24 cellular contexts compared by ENCODE assay signal in genomic region chr10:103355906-103356599, GRCh38. TPM values are rescaled to one million over a fixed set of nuclear protein-coding genes. Genes with fewer than 3 reads are reported as not detected.
A peak's percentile ranks its signal among the peaks of the same experiment; 100 is the strongest.
DNase-seq lines count a peak whose midpoint lies in the region; ATAC-seq, FAIRE-seq and TF ChIP-seq lines count a peak whose summit lies in the region.
"Had no signal": no experiment of that assay in that cellular context is flagged by ENCODE, and none has a peak within 500 bp of the region (broad histone marks: within the 10 kb centered on the region; RNA-seq: fewer than 3 reads in every experiment).

No MANE protein-coding gene starts in this region.

- no peaks in the 10 kb centered on the region for H4K20me1 ChIP-seq in mammary epithelial cell (ENCODE audit: insufficient read depth, low read length)
- no peaks in the 10 kb centered on the region for H4K20me1 ChIP-seq in K562 (replicated peaks; ENCODE audit: control insufficient read depth, insufficient read depth, low read length)
- H4K20me1 ChIP-seq: BLaER1 had no signal

- no peaks in the 10 kb centered on the region for H3K79me2 ChIP-seq in mammary epithelial cell (ENCODE audit: insufficient read depth, low read length)
- H3K79me2 ChIP-seq in K562 (ENCODE audit: control insufficient read depth, insufficient read depth, low read length) = peaks cover 3% of the 10 kb centered on the region; the same call in 2 of the 3 replicates

- H3K4me2 ChIP-seq in mammary epithelial cell (ENCODE audit: insufficient read depth, low read depth, low read length) (no peak overlapping the region), K562 (ENCODE audit: insufficient read depth, low read length) (no peak overlapping the region)
- H3K4me2 ChIP-seq: BLaER1, GM23338 had no signal

- POLR2A ChIA-PET in K562 (lab: Yijun Ruan, JAX) = interaction anchor here (0.7 kb wide), 1 partner anchor 305 kb away, joined by 4 read pairs; no protein-coding TSS in a partner anchor

- no peak for ATAC-seq in K562
- ATAC-seq in stimulated activated effector memory CD8-positive, alpha-beta T cell treated with anti-CD3 and anti-CD28 coated beads, Interleukin-12 subunit alpha, Interleukin-12 subunit beta, amount 100 ng/mL, for 72 hours = no peak
- no peak for ATAC-seq in GM21529 (IDR thresholded peaks at IDR 0.05; ENCODE audit: unreplicated experiment)
- ATAC-seq: CD8-positive, alpha-beta T cell; GM23338; HCT116 had no signal

- peaks cover 4% of the 10 kb centered on the region for H3K4me1 Mint-ChIP-seq in osteocyte (ENCODE audit: unreplicated experiment)
- H3K4me1 Mint-ChIP-seq in stimulated activated effector memory CD8-positive, alpha-beta T cell treated with anti-CD3 and anti-CD28 coated beads, Interleukin-12 subunit alpha, Interleukin-12 subunit beta, amount 100 ng/mL, for 72 hours = no peaks in the 10 kb centered on the region

- H3K36me3 ChIP-seq in mammary epithelial cell (ENCODE audit: insufficient read depth, low read length) (no peaks in the 10 kb centered on the region), breast epithelium (no peaks in the 10 kb centered on the region), K562 (ENCODE audit: control insufficient read depth, insufficient read depth, low read length) (no peaks in the 10 kb centered on the region)
- H3K36me3 ChIP-seq: BLaER1 had no signal

- no peak overlapping the region for H3K4me3 ChIP-seq in mammary epithelial cell (replicated peaks in 1 of 3; ENCODE audit: insufficient read depth in 1 of 3, low read depth in 2 of 3, low read length in 3 of 3)
- no peak overlapping the region for H3K4me3 ChIP-seq in breast epithelium
- H3K4me3 ChIP-seq in K562 = no peak overlapping the region
- H3K4me3 ChIP-seq: BLaER1, GM23338 had no signal

- TF ChIP-seq POLR2A in breast epithelium (IDR thresholded peaks at IDR 0.05) (no peak), K562 (conservative IDR thresholded peaks at IDR 0.05) (no peak)

- H3K9me3 Mint-ChIP-seq in osteocyte (ENCODE audit: unreplicated experiment) = no peaks in the 10 kb centered on the region
- H3K9me3 Mint-ChIP-seq in stimulated activated effector memory CD8-positive, alpha-beta T cell treated with anti-CD3 and anti-CD28 coated beads, Interleukin-12 subunit alpha, Interleukin-12 subunit beta, amount 100 ng/mL, for 72 hours = no peaks in the 10 kb centered on the region
- H3K9me3 Mint-ChIP-seq: CD4-positive, CD25-positive, alpha-beta regulatory T cell; CD8-positive, alpha-beta T cell; GM23338; H9; HFFc6 had no signal

- no peak for TF ChIP-seq RAD21 in K562 (CRISPR knock-in tag; conservative IDR thresholded peaks at IDR 0.05 in 1 of 2, IDR thresholded peaks at IDR 0.05 in 1 of 2)

- 49% methylated on average over 5 of the region's 5 CpGs for WGBS in mammary epithelial cell (ENCODE audit: low coverage, missing lambda C conversion rate)
- WGBS in K562 (ENCODE audit: insufficient coverage, low coverage, missing lambda C conversion rate) = 43% methylated on average over 4 of the region's 5 CpGs

- H2AFZ ChIP-seq in mammary epithelial cell (ENCODE audit: low read depth, low read length) = no peak overlapping the region
- no peak overlapping the region for H2AFZ ChIP-seq in K562 (ENCODE audit: low read depth, low read length)
- H2AFZ ChIP-seq: GM23338 had no signal

- no peak for TF ChIP-seq EP300 in K562 (IDR thresholded peaks at IDR 0.05; ENCODE audit: low read length)

- no peaks in the 10 kb centered on the region for H3K27me3 ChIP-seq in mammary epithelial cell (ENCODE audit: insufficient read depth, low read length)
- no peaks in the 10 kb centered on the region for H3K27me3 ChIP-seq in breast epithelium
- no peaks in the 10 kb centered on the region for H3K27me3 ChIP-seq in K562 (ENCODE audit: control insufficient read depth in 2 of 2, insufficient read depth in 2 of 2, low read length in 2 of 2)
- H3K27me3 ChIP-seq: BLaER1 had no signal

- H3K27ac Mint-ChIP-seq in osteocyte (ENCODE audit: unreplicated experiment) = no peak overlapping the region
- peak overlapping the region; percentile 37 for H3K27ac Mint-ChIP-seq in stimulated activated effector memory CD8-positive, alpha-beta T cell treated with anti-CD3 and anti-CD28 coated beads, Interleukin-12 subunit alpha, Interleukin-12 subunit beta, amount 100 ng/mL, for 72 hours
- H3K27ac Mint-ChIP-seq: B cell; CD4-positive, CD25-positive, alpha-beta regulatory T cell; CD8-positive, alpha-beta T cell; GM23338; H9; HFFc6 had no signal

- DNase-seq in mammary epithelial cell (no peak), breast epithelium (ENCODE audit: low spot score in 2 of 2) (no peak), K562 (ENCODE audit: extremely low read depth in 1 of 4, low spot score in 3 of 4) (no peak), osteocyte (ENCODE audit: extremely low spot score, unreplicated experiment) (peak; percentile 44), dedifferentiated amniotic fluid mesenchymal stem cell (ENCODE audit: extremely low spot score) (no peak), OCI-M2 (lab: John Stamatoyannopoulos, UW; ENCODE audit: unreplicated experiment) (no peak)
- no peak for DNase-seq in stimulated activated effector memory CD8-positive, alpha-beta T cell treated with anti-CD3 and anti-CD28 coated beads, Interleukin-12 subunit alpha, Interleukin-12 subunit beta, amount 100 ng/mL, for 72 hours (ENCODE audit: low spot score in 2 of 2)
- DNase-seq: Caco-2; CD4-positive, CD25-positive, alpha-beta regulatory T cell; CD8-positive, alpha-beta T cell; DMS153; DND-41; H9; HFFc6 had no signal

- H3K36me3 Mint-ChIP-seq in osteocyte (ENCODE audit: unreplicated experiment) = no peaks in the 10 kb centered on the region
- peaks cover 5% of the 10 kb centered on the region for H3K36me3 Mint-ChIP-seq in stimulated activated effector memory CD8-positive, alpha-beta T cell treated with anti-CD3 and anti-CD28 coated beads, Interleukin-12 subunit alpha, Interleukin-12 subunit beta, amount 100 ng/mL, for 72 hours
- H3K36me3 Mint-ChIP-seq: CD4-positive, CD25-positive, alpha-beta regulatory T cell had no signal

- H3K9ac ChIP-seq in mammary epithelial cell (ENCODE audit: insufficient read depth, low read length) (no peak overlapping the region), K562 (ENCODE audit: insufficient read depth in 1 of 2, low read depth in 2 of 2, low read length in 2 of 2) (no peak overlapping the region)
- H3K9ac ChIP-seq: BLaER1 had no signal

- intact Hi-C loops in mammary epithelial cell (cut with micrococcal nuclease) (loop anchor here (1.0 kb wide), 1 partner anchor 40 kb away; the partner anchor contains the start of genes ATP5MK and PDCD11), breast epithelium (cut with DNase I; ENCODE audit: low total_unique reads) (loop anchor here (5.0 kb wide), 1 partner anchor 1094 kb away; no protein-coding TSS in a partner anchor), K562 (cut with micrococcal nuclease) (no loop called here)

- no peaks in the 10 kb centered on the region for H3K9me1 ChIP-seq in K562 (ENCODE audit: control insufficient read depth, insufficient read depth, low read length)

- in situ Hi-C loops in mammary epithelial cell (cut with MboI; ENCODE audit: low sequenced_read_pairs in 2 of 2) (no loop called here), K562 (cut with MboI) (no loop called here)

- CTCF ChIA-PET in mammary epithelial cell (lab: Charles Lee; ENCODE audit: low non-redundant PET) = interaction anchor here (0.7 kb wide), 1 partner anchor 719 kb away, joined by 3 read pairs; no protein-coding TSS in a partner anchor
- CTCF ChIA-PET in K562 (lab: Yijun Ruan, JAX; ENCODE audit: low intra/inter-chr PET ratio) = no interaction called here

- H3K4me1 ChIP-seq in mammary epithelial cell (ENCODE audit: insufficient read depth, low read length) = peaks cover 2% of the 10 kb centered on the region
- no peaks in the 10 kb centered on the region for H3K4me1 ChIP-seq in breast epithelium
- peaks cover 0 to 6% of the 10 kb centered on the region in 2 experiments; a peak in 2 of 5 replicates for H3K4me1 ChIP-seq in K562 (replicated peaks in 1 of 2; ENCODE audit: control insufficient read depth in 2 of 2, insufficient read depth in 2 of 2, low read length in 2 of 2)
- H3K4me1 ChIP-seq: Caco-2 had no signal

- no peak overlapping the region for H3K4me3 Mint-ChIP-seq in osteocyte (ENCODE audit: unreplicated experiment)
- no peak overlapping the region for H3K4me3 Mint-ChIP-seq in stimulated activated effector memory CD8-positive, alpha-beta T cell treated with anti-CD3 and anti-CD28 coated beads, Interleukin-12 subunit alpha, Interleukin-12 subunit beta, amount 100 ng/mL, for 72 hours
- H3K4me3 Mint-ChIP-seq: B cell; CD4-positive, CD25-positive, alpha-beta regulatory T cell; CD8-positive, alpha-beta T cell; GM23338; HFFc6 had no signal

- no peak for FAIRE-seq in K562 (lab: Jason Lieb, UNC)
- FAIRE-seq: A204.1, G401.6, GM12892 had no signal

- BruUV-seq in mammary epithelial cell (replicated peaks; lab: Mats Ljungman, UMichigan) (no TSS peak), K562 (replicated peaks; lab: Mats Ljungman, UMichigan) (no TSS peak)

- dilution Hi-C loops in mammary epithelial cell (cut with HindIII; ENCODE audit: low sequenced_read_pairs) = no loop called here

- no peaks in the 10 kb centered on the region for H3K27me3 Mint-ChIP-seq in osteocyte (ENCODE audit: unreplicated experiment)
- H3K27me3 Mint-ChIP-seq: B cell had no signal

- TF ChIP-seq CTCF in mammary epithelial cell (conservative IDR thresholded peaks at IDR 0.05 in 1 of 2, IDR thresholded peaks at IDR 0.05 in 1 of 2; ENCODE audit: extremely low read depth in 1 of 2, insufficient read depth in 1 of 2, low read depth in 1 of 2, low read length in 2 of 2) (no peak), breast epithelium (IDR thresholded peaks at IDR 0.05) (no peak), K562 (IDR thresholded peaks at IDR 0.05 in 2 of 3, conservative IDR thresholded peaks at IDR 0.05 in 1 of 3; ENCODE audit: insufficient read depth in 2 of 3, low read depth in 1 of 3, low read length in 3 of 3) (no peak), osteocyte (IDR thresholded peaks at IDR 0.05) (no peak)

- no peaks in the 10 kb centered on the region for H3K9me3 ChIP-seq in mammary epithelial cell (replicated peaks; ENCODE audit: insufficient read depth, low read length)
- no peaks in the 10 kb centered on the region for H3K9me3 ChIP-seq in breast epithelium
- H3K9me3 ChIP-seq in K562 (replicated peaks; ENCODE audit: control insufficient read depth, insufficient read depth, low read depth, low read length) = no peaks in the 10 kb centered on the region
- H3K9me3 ChIP-seq: BLaER1, Caco-2 had no signal

- H3K27ac ChIP-seq in mammary epithelial cell (ENCODE audit: insufficient read depth, low read depth, low read length) (peak overlapping the region; percentile 15), breast epithelium (no peak overlapping the region), K562 (ENCODE audit: extremely low read depth, low read depth, low read length) (no peak overlapping the region)
- H3K27ac ChIP-seq: 22Rv1, BLaER1, C4-2B had no signal

RNA-seq across cellular contexts. Expression of gene PCGF6, which starts 5.1 kb away (rescaled TPM):
- total RNA-seq in mammary epithelial cell = 10 to 100 TPM in 1 of 2 donors, 1 to 10 TPM in 1; 8.9 to 11.3 TPM
- 6.0 TPM for polyA plus RNA-seq in mammary epithelial cell
- not detected for polyA minus RNA-seq in mammary epithelial cell
- total RNA-seq in breast epithelium = 10 to 100 TPM; 13.9 to 15.1 (median 14.5) TPM
- total RNA-seq in K562 (2011; cell fraction: chromatin; rRNA removed; ENCODE audit: low replicate concordance) = 22.5 and 32.0 TPM in 2 replicates
- 18.9 and 22.3 TPM in 2 replicates for total RNA-seq in K562 (2011; cell fraction: nucleolus; rRNA removed)
- total RNA-seq in K562 (2011; cell fraction: nucleoplasm; rRNA removed) = 21.0 and 22.2 TPM in 2 replicates
- 21.4 and 21.5 TPM in 2 replicates for total RNA-seq in K562 (2014; rRNA removed)
- total RNA-seq in K562 (2014; rRNA removed; fragmentation: Illumina TruSeq; extraction: Trizol) = 24.6 and 29.7 TPM in 2 replicates
- 17.9 and 18.5 TPM in 2 replicates for total RNA-seq in K562 (2015; rRNA removed; fragmentation: Illumina TruSeq; extraction: Trizol)
- total RNA-seq in K562 (2021) = 18.1 and 23.5 TPM in 2 replicates
- 14.6 and 23.2 TPM in 2 replicates for polyA plus RNA-seq in K562 (2011; rRNA removed)
- polyA plus RNA-seq in K562 (2011; cell fraction: cytosol; rRNA removed) = 4.7 and 6.4 TPM in 2 replicates
- polyA plus RNA-seq in K562 (2011; cell fraction: nucleus; rRNA removed) = 4.5 and 5.6 TPM in 2 replicates
- 13.7 and 16.3 TPM in 2 replicates for polyA plus RNA-seq in K562 (2012)
- polyA plus RNA-seq in K562 (2014; fragmentation: Illumina TruSeq; extraction: Trizol) = 14.6 and 15.3 TPM in 2 replicates
- 10 to 100 TPM in 1 of 2 experiments, 1 to 10 TPM in 1; 8.4 to 10.2 TPM for polyA plus RNA-seq in K562 (2014; fragmentation: Nextera tagmentation; extraction: Ambion mirVana)
- polyA plus RNA-seq in K562 (2014; rRNA removed) = 17.9 and 20.6 TPM in 2 replicates
- 16.7 and 17.5 TPM in 2 replicates for polyA minus RNA-seq in K562 (2011; rRNA and poly(A)+ RNA removed)
- 6.4 and 8.8 TPM in 2 replicates for polyA minus RNA-seq in K562 (2011; cell fraction: cytosol; rRNA and poly(A)+ RNA removed)
- polyA minus RNA-seq in K562 (2011; cell fraction: nucleus; rRNA and poly(A)+ RNA removed) = 6.2 and 10.7 TPM in 2 replicates
- total RNA-seq in osteocyte = 12.3 and 14.2 TPM in 2 replicates

RNA-seq across cellular contexts. Expression of gene TAF5, which starts 11.7 kb away (rescaled TPM):
- 1 to 10 TPM; 2.8 to 4.3 TPM for total RNA-seq in mammary epithelial cell
- 3.1 TPM for polyA plus RNA-seq in mammary epithelial cell
- polyA minus RNA-seq in mammary epithelial cell = 2.2 TPM
- 1 to 10 TPM; 3.4 to 7.0 (median 5.9) TPM for total RNA-seq in breast epithelium
- total RNA-seq in K562 (2011; cell fraction: chromatin; rRNA removed; ENCODE audit: low replicate concordance) = 3.6 and 8.5 TPM in 2 replicates
- 3.5 and 3.7 TPM in 2 replicates for total RNA-seq in K562 (2011; cell fraction: nucleolus; rRNA removed)
- 3.6 and 4.4 TPM in 2 replicates for total RNA-seq in K562 (2011; cell fraction: nucleoplasm; rRNA removed)
- 8.0 and 12.0 TPM in 2 replicates for total RNA-seq in K562 (2014; rRNA removed)
- total RNA-seq in K562 (2014; rRNA removed; fragmentation: Illumina TruSeq; extraction: Trizol) = 11.6 and 12.5 TPM in 2 replicates
- 11.2 and 11.9 TPM in 2 replicates for total RNA-seq in K562 (2015; rRNA removed; fragmentation: Illumina TruSeq; extraction: Trizol)
- 9.3 TPM in 2 replicates for total RNA-seq in K562 (2021)
- polyA plus RNA-seq in K562 (2011; rRNA removed) = 8.9 and 11.9 TPM in 2 replicates
- polyA plus RNA-seq in K562 (2011; cell fraction: cytosol; rRNA removed) = 4.3 and 5.8 TPM in 2 replicates
- 3.5 and 5.0 TPM in 2 replicates for polyA plus RNA-seq in K562 (2011; cell fraction: nucleus; rRNA removed)
- 4.3 and 6.6 TPM in 2 replicates for polyA plus RNA-seq in K562 (2012)
- polyA plus RNA-seq in K562 (2014; fragmentation: Illumina TruSeq; extraction: Trizol) = 7.9 and 9.9 TPM in 2 replicates
- polyA plus RNA-seq in K562 (2014; fragmentation: Nextera tagmentation; extraction: Ambion mirVana) = 1 to 10 TPM; 4.2 to 5.5 TPM
- 6.5 and 8.2 TPM in 2 replicates for polyA plus RNA-seq in K562 (2014; rRNA removed)
- polyA minus RNA-seq in K562 (2011; rRNA and poly(A)+ RNA removed) = 13.5 and 15.1 TPM in 2 replicates
- 5.6 and 6.3 TPM in 2 replicates for polyA minus RNA-seq in K562 (2011; cell fraction: cytosol; rRNA and poly(A)+ RNA removed)
- polyA minus RNA-seq in K562 (2011; cell fraction: nucleus; rRNA and poly(A)+ RNA removed) = 2.7 and 4.7 TPM in 2 replicates
- total RNA-seq in osteocyte = 4.2 and 4.5 TPM in 2 replicates

RNA-seq across cellular contexts. Expression of gene ATP5MK, which starts 40.2 kb away (rescaled TPM):
- 100 to 1,000 TPM; 152 to 387 TPM for total RNA-seq in mammary epithelial cell
- polyA plus RNA-seq in mammary epithelial cell = 252 TPM
- polyA minus RNA-seq in mammary epithelial cell = not detected
- 100 to 1,000 TPM; 173 to 204 (median 189) TPM for total RNA-seq in breast epithelium
- 16.2 and 22.9 TPM in 2 replicates for total RNA-seq in K562 (2011; cell fraction: chromatin; rRNA removed; ENCODE audit: low replicate concordance)
- total RNA-seq in K562 (2011; cell fraction: nucleolus; rRNA removed) = 27.9 and 39.9 TPM in 2 replicates
- total RNA-seq in K562 (2011; cell fraction: nucleoplasm; rRNA removed) = 41.8 and 43.8 TPM in 2 replicates
- 182 and 185 TPM in 2 replicates for total RNA-seq in K562 (2014; rRNA removed)
- total RNA-seq in K562 (2014; rRNA removed; fragmentation: Illumina TruSeq; extraction: Trizol) = 741 and 857 TPM in 2 replicates
- 634 and 717 TPM in 2 replicates for total RNA-seq in K562 (2015; rRNA removed; fragmentation: Illumina TruSeq; extraction: Trizol)
- 497 and 564 TPM in 2 replicates for total RNA-seq in K562 (2021)
- 564 and 776 TPM in 2 replicates for polyA plus RNA-seq in K562 (2011; rRNA removed)
- 227 and 423 TPM in 2 replicates for polyA plus RNA-seq in K562 (2011; cell fraction: cytosol; rRNA removed)
- 93.9 and 163 TPM in 2 replicates for polyA plus RNA-seq in K562 (2011; cell fraction: nucleus; rRNA removed)
- 379 and 888 TPM in 2 replicates for polyA plus RNA-seq in K562 (2012)
- 906 and 923 TPM in 2 replicates for polyA plus RNA-seq in K562 (2014; fragmentation: Illumina TruSeq; extraction: Trizol)
- 1,000 to 10,000 TPM; 1,599 to 1,810 TPM for polyA plus RNA-seq in K562 (2014; fragmentation: Nextera tagmentation; extraction: Ambion mirVana)
- polyA plus RNA-seq in K562 (2014; rRNA removed) = 553 and 576 TPM in 2 replicates
- polyA minus RNA-seq in K562 (2011; rRNA and poly(A)+ RNA removed) = 84.3 and 84.5 TPM in 2 replicates
- 15.6 and 24.4 TPM in 2 replicates for polyA minus RNA-seq in K562 (2011; cell fraction: cytosol; rRNA and poly(A)+ RNA removed)
- 11.3 and 16.1 TPM in 2 replicates for polyA minus RNA-seq in K562 (2011; cell fraction: nucleus; rRNA and poly(A)+ RNA removed)
- 293 and 307 TPM in 2 replicates for total RNA-seq in osteocyte

RNA-seq across cellular contexts. Expression of gene PDCD11, which starts 40.4 kb away (rescaled TPM):
- total RNA-seq in mammary epithelial cell (10 to 100 TPM; 53.2 to 77.1 TPM), breast epithelium (10 to 100 TPM; 16.2 to 29.1 (median 24.9) TPM), K562 (2014; rRNA removed) (50.0 and 58.4 TPM in 2 replicates), K562 (2014; rRNA removed; fragmentation: Illumina TruSeq; extraction: Trizol) (51.1 and 52.9 TPM in 2 replicates), K562 (2015; rRNA removed; fragmentation: Illumina TruSeq; extraction: Trizol) (55.0 and 57.8 TPM in 2 replicates), K562 (2021) (73.8 and 74.1 TPM in 2 replicates), osteocyte (32.6 and 35.3 TPM in 2 replicates)
- polyA plus RNA-seq in mammary epithelial cell (22.9 TPM), K562 (2011; rRNA removed) (29.4 and 31.5 TPM in 2 replicates), K562 (2014; fragmentation: Illumina TruSeq; extraction: Trizol) (49.5 and 57.4 TPM in 2 replicates), K562 (2014; fragmentation: Nextera tagmentation; extraction: Ambion mirVana) (10 to 100 TPM; 14.8 to 18.8 TPM), K562 (2014; rRNA removed) (36.6 and 43.5 TPM in 2 replicates)
- polyA minus RNA-seq in mammary epithelial cell = 83.3 TPM
- total RNA-seq in K562 (2011; cell fraction: chromatin; rRNA removed; ENCODE audit: low replicate concordance) = 243 and 353 TPM in 2 replicates
- total RNA-seq in K562 (2011; cell fraction: nucleolus; rRNA removed) = 172 and 186 TPM in 2 replicates
- total RNA-seq in K562 (2011; cell fraction: nucleoplasm; rRNA removed) = 173 and 175 TPM in 2 replicates
- 17.6 and 19.8 TPM in 2 replicates for polyA plus RNA-seq in K562 (2011; cell fraction: cytosol; rRNA removed)
- 112 and 186 TPM in 2 replicates for polyA plus RNA-seq in K562 (2011; cell fraction: nucleus; rRNA removed)
- polyA plus RNA-seq in K562 (2012) = 27.8 and 41.2 TPM in 2 replicates
- polyA minus RNA-seq in K562 (2011; rRNA and poly(A)+ RNA removed) = 61.4 and 76.9 TPM in 2 replicates
- polyA minus RNA-seq in K562 (2011; cell fraction: cytosol; rRNA and poly(A)+ RNA removed) = 36.2 and 44.5 TPM in 2 replicates
- polyA minus RNA-seq in K562 (2011; cell fraction: nucleus; rRNA and poly(A)+ RNA removed) = 68.0 and 83.0 TPM in 2 replicates
